In genomic region chr2:97688062-97688827, GRCh38 we compare ENCODE assay signal across 19 cellular contexts. TPM values are rescaled to one million over a fixed set of nuclear protein-coding genes. Genes with fewer than 3 reads are reported as not detected.
A peak's percentile ranks its signal among the peaks of the same experiment; 100 is the strongest.
DNase-seq lines count a peak whose midpoint lies in the region; ATAC-seq and TF ChIP-seq lines count a peak whose summit lies in the region.
"Had no signal": no experiment of that assay in that cellular context is flagged by ENCODE, and none has a peak within 500 bp of the region (broad histone marks: within the 10 kb centered on the region; RNA-seq: fewer than 3 reads in every experiment).

No MANE protein-coding gene starts in this region.

- H3K79me2 ChIP-seq in Karpas-422 (ENCODE audit: low read length): no peaks in the 10 kb centered on the region

- no peak for TF ChIP-seq CTCF in RWPE2 (IDR thresholded peaks at IDR 0.05; ENCODE audit: poor library complexity, severe bottlenecking)
- no peak for TF ChIP-seq CTCF in foreskin fibroblast (IDR thresholded peaks at IDR 0.05; ENCODE audit: low read depth, low read length)

- H3K27me3 Mint-ChIP-seq in CD4-positive, CD25-positive, alpha-beta regulatory T cell: no peaks in the 10 kb centered on the region

- no peaks in the 10 kb centered on the region for H3K9me2 ChIP-seq in Karpas-422 (replicated peaks; ENCODE audit: insufficient read depth, low read length)

- peak overlapping the region; percentile 37 for H3K4me3 ChIP-seq in CD4-positive, CD25-positive, alpha-beta regulatory T cell (ENCODE audit: low read depth, low read length)
- H3K4me3 ChIP-seq in RWPE2 (ENCODE audit: severe bottlenecking): no peak overlapping the region
- H3K4me3 ChIP-seq in foreskin fibroblast (ENCODE audit: low read depth in 1 of 2, low read length in 2 of 2): no peak overlapping the region
- H3K4me3 ChIP-seq in Karpas-422 (ENCODE audit: low read length): no peak overlapping the region
- H3K4me3 ChIP-seq: dorsolateral prefrontal cortex, HAP-1, mucosa of descending colon, prostate gland had no signal

- peak; percentile 71 to 74 for ATAC-seq in CD4-positive, CD25-positive, alpha-beta regulatory T cell (ENCODE audit: low read depth in 2 of 2)
- peak; percentile 61 for ATAC-seq in GM19351 (IDR thresholded peaks at IDR 0.05; ENCODE audit: unreplicated experiment)
- ATAC-seq in RWPE2 (ENCODE audit: low read depth): peak; percentile 61
- no peak for ATAC-seq in GM21717 (IDR thresholded peaks at IDR 0.05; ENCODE audit: unreplicated experiment)
- ATAC-seq: mucosa of descending colon had no signal

- DNase-seq in CD4-positive, CD25-positive, alpha-beta regulatory T cell: peak in 1 of 3 donors; percentile 70
- DNase-seq in RWPE2 (ENCODE audit: low spot score) (no peak), foreskin fibroblast (peak; percentile 10 to 48), NCI-H1930 (lab: John Stamatoyannopoulos, UW) (no peak), NCI-H82 treated with DMSO at 0.1 percent for 48 hours (lab: John Stamatoyannopoulos, UW; ENCODE audit: unreplicated experiment) (no peak), Karpas-422 (no peak)
- DNase-seq: AML-193; DMS153; dorsolateral prefrontal cortex; immature natural killer cell; mucosa of descending colon; NCI-H146; NCI-H524 treated with DMSO at 0.1 percent for 48 hours; Right ventricle myocardium superior; stimulated activated CD4-positive, alpha-beta T cell treated with anti-CD3 and anti-CD28 coated beads, Interleukin-2, amount 100 ng/mL, for 24 hours had no signal

- H3K36me3 Mint-ChIP-seq in CD4-positive, CD25-positive, alpha-beta regulatory T cell: no peaks in the 10 kb centered on the region
- H3K36me3 Mint-ChIP-seq: immature natural killer cell had no signal

- no peaks in the 10 kb centered on the region for H3K9me3 Mint-ChIP-seq in CD4-positive, CD25-positive, alpha-beta regulatory T cell
- H3K9me3 Mint-ChIP-seq: immature natural killer cell had no signal

- peaks cover 3% of the 10 kb centered on the region for H3K4me1 ChIP-seq in CD4-positive, CD25-positive, alpha-beta regulatory T cell (ENCODE audit: control insufficient read depth, insufficient read depth, low read length, poor library complexity, severe bottlenecking)
- no peaks in the 10 kb centered on the region for H3K4me1 ChIP-seq in RWPE2 (ENCODE audit: insufficient read depth, poor library complexity, severe bottlenecking)
- H3K4me1 ChIP-seq in Karpas-422 (ENCODE audit: low read length): no peaks in the 10 kb centered on the region
- H3K4me1 ChIP-seq: prostate gland had no signal

- H3K9me3 ChIP-seq in CD4-positive, CD25-positive, alpha-beta regulatory T cell (ENCODE audit: control insufficient read depth in 2 of 2, low read length in 2 of 2): no peaks in the 10 kb centered on the region
- H3K9me3 ChIP-seq in RWPE2 (ENCODE audit: severe bottlenecking) (peaks cover 6% of the 10 kb centered on the region), Karpas-422 (ENCODE audit: low read length) (no peaks in the 10 kb centered on the region)
- H3K9me3 ChIP-seq: HAP-1, mucosa of descending colon, prostate gland had no signal

- H3K27me3 ChIP-seq in CD4-positive, CD25-positive, alpha-beta regulatory T cell (ENCODE audit: control insufficient read depth, insufficient read depth, low read length): no peaks in the 10 kb centered on the region
- H3K27me3 ChIP-seq in RWPE2 (ENCODE audit: insufficient read depth, poor library complexity, severe bottlenecking) (no peaks in the 10 kb centered on the region), Karpas-422 (ENCODE audit: low read length) (no peaks in the 10 kb centered on the region)
- H3K27me3 ChIP-seq: dorsolateral prefrontal cortex had no signal

- H3K4me3 Mint-ChIP-seq in CD4-positive, CD25-positive, alpha-beta regulatory T cell: peak overlapping the region in 1 of 4 donors; percentile 68
- H3K4me3 Mint-ChIP-seq: immature natural killer cell had no signal

- no peak overlapping the region for H2AFZ ChIP-seq in Karpas-422 (ENCODE audit: low read length)

- H3K4me2 ChIP-seq in Karpas-422 (ENCODE audit: low read depth, low read length, poor library complexity, severe bottlenecking): no peak overlapping the region

- H3K9ac ChIP-seq in Karpas-422 (ENCODE audit: low read length): no peak overlapping the region

- H3K4me1 Mint-ChIP-seq in CD4-positive, CD25-positive, alpha-beta regulatory T cell: peaks cover 5 to 16% (median 13%) of the 10 kb centered on the region in 4 donors
- H3K4me1 Mint-ChIP-seq: immature natural killer cell had no signal

- no peaks in the 10 kb centered on the region for H4K20me1 ChIP-seq in Karpas-422 (ENCODE audit: insufficient read depth, low read depth, low read length)

- H3K27ac ChIP-seq in CD4-positive, CD25-positive, alpha-beta regulatory T cell (ENCODE audit: insufficient read depth, low read length, poor library complexity, severe bottlenecking): peak overlapping the region; percentile 35
- H3K27ac ChIP-seq in RWPE2 (ENCODE audit: poor library complexity, severe bottlenecking): no peak overlapping the region
- no peak overlapping the region for H3K27ac ChIP-seq in Karpas-422 (ENCODE audit: low read length)
- H3K27ac ChIP-seq: dorsolateral prefrontal cortex, prostate gland had no signal

- H3K27ac Mint-ChIP-seq in CD4-positive, CD25-positive, alpha-beta regulatory T cell: peak overlapping the region; percentile 2 to 74 (median 60)

- no peaks in the 10 kb centered on the region for H3K36me3 ChIP-seq in CD4-positive, CD25-positive, alpha-beta regulatory T cell (ENCODE audit: control insufficient read depth, insufficient read depth, low read length)
- H3K36me3 ChIP-seq in RWPE2 (ENCODE audit: low read depth) (no peaks in the 10 kb centered on the region), Karpas-422 (ENCODE audit: insufficient read depth, low read length) (no peaks in the 10 kb centered on the region)
- H3K36me3 ChIP-seq: HAP-1, prostate gland had no signal

RNA-seq across cellular contexts. Expression of gene C2orf92, which starts 18.7 kb away (rescaled TPM):
- 20.4 TPM for total RNA-seq in CD4-positive, CD25-positive, alpha-beta regulatory T cell
- under 1 TPM in 1 of 4 donors, not detected in 3; 0.61 TPM for polyA plus RNA-seq in CD4-positive, CD25-positive, alpha-beta regulatory T cell
- total RNA-seq in Karpas-422 (2014; rRNA removed; shearing (Covaris generic); ENCODE audit: low replicate concordance): 5.2 and 5.9 TPM in 2 replicates

RNA-seq across cellular contexts. Expression of gene ACTR1B, which starts 24.4 kb away (rescaled TPM):
- 86.3 TPM for total RNA-seq in CD4-positive, CD25-positive, alpha-beta regulatory T cell
- polyA plus RNA-seq in CD4-positive, CD25-positive, alpha-beta regulatory T cell: 10 to 100 TPM; 12.9 to 22.6 (median 21.8) TPM
- total RNA-seq in Karpas-422 (2014; rRNA removed; shearing (Covaris generic); ENCODE audit: low replicate concordance): 32.1 and 65.3 TPM in 2 replicates

RNA-seq across cellular contexts. Expression of gene ZAP70, which starts 25.1 kb away (rescaled TPM):
- total RNA-seq in CD4-positive, CD25-positive, alpha-beta regulatory T cell: 431 TPM
- polyA plus RNA-seq in CD4-positive, CD25-positive, alpha-beta regulatory T cell: 100 to 1,000 TPM; 104 to 144 (median 130) TPM
- total RNA-seq in Karpas-422 (2014; rRNA removed; shearing (Covaris generic); ENCODE audit: low replicate concordance): not detected in 2 replicates

RNA-seq across cellular contexts. Expression of gene COX5B, which starts 42.4 kb away (rescaled TPM):
- 147 TPM for total RNA-seq in CD4-positive, CD25-positive, alpha-beta regulatory T cell
- 100 to 1,000 TPM; 379 to 538 (median 452) TPM for polyA plus RNA-seq in CD4-positive, CD25-positive, alpha-beta regulatory T cell
- total RNA-seq in Karpas-422 (2014; rRNA removed; shearing (Covaris generic); ENCODE audit: low replicate concordance): 374 and 606 TPM in 2 replicates

Comparison
In these comparisons a context has a peak if more than half of its experiments do, and no peak if none do; other contexts are left out.
1. DNase-seq: peak in foreskin fibroblast (2 of 2); none in RWPE2 (single experiment), NCI-H1930 (0 of 2), NCI-H82 treated with DMSO at 0.1 percent for 48 hours (single experiment) and Karpas-422 (single experiment).
2. RNA of gene ZAP70, which starts 25.1 kb away (total RNA-seq): 431 TPM in CD4-positive, CD25-positive, alpha-beta regulatory T cell (single experiment); not detected in Karpas-422; every median in the first group is over 100 times any median in the second.